Comparison of ENCODE assay signal across 20 cellular contexts in the genomic region with DNA sequence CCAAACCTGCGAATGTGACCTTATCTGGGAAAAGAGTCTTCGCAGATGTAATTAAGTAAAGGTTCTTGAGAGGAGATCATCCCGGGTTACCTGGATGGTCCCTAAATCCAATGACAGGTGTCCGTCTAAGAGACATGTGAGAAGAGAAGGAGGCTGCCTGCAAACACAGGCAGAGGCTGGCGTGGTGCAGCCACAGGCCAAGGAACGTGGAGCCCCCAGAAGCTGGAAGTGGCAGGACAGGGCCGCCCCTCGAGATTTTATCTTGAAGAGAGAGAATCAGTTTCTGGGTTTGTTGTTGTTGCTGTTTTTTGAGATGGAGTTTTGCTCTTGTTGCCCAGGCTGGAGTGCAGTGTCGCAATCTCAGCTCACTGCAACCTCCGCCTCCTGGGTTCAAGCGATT. TPM values are rescaled to one million over a fixed set of nuclear protein-coding genes. Genes with fewer than 3 reads are reported as not detected.
"Had no signal": no experiment of that assay in that cellular context is flagged by ENCODE, and none has a peak within 500 bp of the region (broad histone marks: within the 10 kb centered on the region; RNA-seq: fewer than 3 reads in every experiment).

No MANE protein-coding gene starts in this region.

- H3K4me2 ChIP-seq: SK-N-SH had no signal

- H3K27ac ChIP-seq: VCaP had no signal

- H3K36me3 ChIP-seq: pancreas had no signal

- H3K27ac Mint-ChIP-seq: activated T-helper 2 cell treated with anti-CD3 and anti-CD28 coated beads, Interferon-gamma antibody, Interleukin-2, Interleukin-4, amounts not matched to agents 10 μg/mL and 5 μg/mL and 100 μg/mL, durations not matched to agents 14 hours and 24 hours and 36 hours; immature natural killer cell had no signal

- H3K27me3 ChIP-seq: body of pancreas, pancreas had no signal

- H3K36me3 Mint-ChIP-seq: activated naive CD4-positive, alpha-beta T cell treated with anti-CD3 and anti-CD28 coated beads, Interleukin-2, amount 10 ng/mL, durations not matched to agents 7 days and 5 days; immature natural killer cell had no signal

- H3K4me3 ChIP-seq: body of pancreas, pancreas had no signal

- H3K9me3 Mint-ChIP-seq: activated CD4-positive, alpha-beta T cell treated with anti-CD3 and anti-CD28 coated beads, Interleukin-2, amount 10 ng/mL, durations not matched to agents 7 days and 5 days; activated naive CD4-positive, alpha-beta T cell treated with anti-CD3 and anti-CD28 coated beads, Interleukin-2, amount 10 ng/mL, durations not matched to agents 7 days and 5 days; activated T-helper 2 cell treated with anti-CD3 and anti-CD28 coated beads, Interferon-gamma antibody, Interleukin-2, Interleukin-4, amounts not matched to agents 10 μg/mL and 5 μg/mL and 100 μg/mL, durations not matched to agents 14 hours and 24 hours and 36 hours; central memory CD8-positive, alpha-beta T cell; immature natural killer cell had no signal

- H3K4me1 Mint-ChIP-seq: central memory CD8-positive, alpha-beta T cell; immature natural killer cell had no signal

- H3K9ac ChIP-seq: SK-N-SH had no signal

- DNase-seq: activated CD4-positive, alpha-beta T cell treated with anti-CD3 and anti-CD28 coated beads, Interleukin-2, amount 10 ng/mL, durations not matched to agents 7 days and 5 days; activated CD8-positive, alpha-beta memory T cell treated with anti-CD3 and anti-CD28 coated beads for 24 hours; activated naive CD4-positive, alpha-beta T cell treated with anti-CD3 and anti-CD28 coated beads, Interleukin-2, amount 10 ng/mL, durations not matched to agents 7 days and 5 days; activated T-cell treated with anti-CD3 and anti-CD28 coated beads for 4 hours; immature natural killer cell; stimulated activated CD4-positive, alpha-beta T cell treated with anti-CD3 and anti-CD28 coated beads, Interleukin-15, amount 100 ng/mL, for 24 hours; stimulated activated CD4-positive, alpha-beta T cell treated with anti-CD3 and anti-CD28 coated beads, Interleukin-4, amount 100 ng/mL, for 24 hours; T-helper 1 cell had no signal

- H3K4me1 ChIP-seq: pancreas had no signal

- H3K9me3 ChIP-seq: body of pancreas, pancreas, SK-N-SH had no signal

- FAIRE-seq: pancreas had no signal

- H3K4me3 Mint-ChIP-seq: activated CD4-positive, alpha-beta T cell treated with anti-CD3 and anti-CD28 coated beads, Interleukin-2, amount 10 ng/mL, durations not matched to agents 7 days and 5 days; activated naive CD4-positive, alpha-beta T cell treated with anti-CD3 and anti-CD28 coated beads, Interleukin-2, amount 10 ng/mL, durations not matched to agents 7 days and 5 days; central memory CD8-positive, alpha-beta T cell; immature natural killer cell had no signal

- H3K27me3 Mint-ChIP-seq: activated CD4-positive, alpha-beta T cell treated with anti-CD3 and anti-CD28 coated beads, Interleukin-2, amount 10 ng/mL, durations not matched to agents 7 days and 5 days had no signal

RNA-seq across cellular contexts. Expression of a gene that starts 33.6 kb away (rescaled TPM):
- total RNA-seq: activated CD4-positive, alpha-beta T cell treated with anti-CD3 and anti-CD28 coated beads, Interleukin-2, amount 10 ng/mL, durations not matched to agents 7 days and 5 days; activated T-helper 2 cell treated with anti-CD3 and anti-CD28 coated beads, Interferon-gamma antibody, Interleukin-2, Interleukin-4, amounts not matched to agents 10 μg/mL and 5 μg/mL and 100 μg/mL, durations not matched to agents 14 hours and 24 hours and 36 hours; body of pancreas; dermis microvascular lymphatic vessel endothelial cell; fibroblast of villous mesenchyme; mammary epithelial cell; pancreas; renal cortical epithelial cell had no signal
- polyA plus RNA-seq: esophagus, immature natural killer cell, mammary epithelial cell, neural cell, pancreas, SK-N-SH had no signal
